ENCODE assay signal across 20 cellular contexts in genomic region chr1:151171190-151171589, GRCh38. TPM values are rescaled to one million over a fixed set of nuclear protein-coding genes. Genes with fewer than 3 reads are reported as not detected.
DNase-seq lines count a peak whose midpoint lies in the region; ATAC-seq, FAIRE-seq and TF ChIP-seq lines count a peak whose summit lies in the region.
"Had no signal": no experiment of that assay in that cellular context is flagged by ENCODE, and none has a peak within 500 bp of the region (broad histone marks: within the 10 kb centered on the region; RNA-seq: fewer than 3 reads in every experiment).

No MANE protein-coding gene starts in this region.

- H3K4me3 Mint-ChIP-seq in activated T-cell treated with anti-CD3 and anti-CD28 coated beads, Interleukin-2, amount 50 U/mL, for 24 hours: no peak overlapping the region
- H3K4me3 Mint-ChIP-seq in astrocyte (ENCODE audit: unreplicated experiment): peak overlapping the region; percentile 2
- H3K4me3 Mint-ChIP-seq: GM23338 had no signal

- H3K4me3 ChIP-seq in astrocyte (ENCODE audit: insufficient read depth, low read depth, low read length) (no peak overlapping the region), gastrocnemius medialis (peak overlapping the region in 1 of 4 donors; percentile 10)
- H3K4me3 ChIP-seq: GM23338 had no signal

- H3K4me2 ChIP-seq in astrocyte (ENCODE audit: low read length): no peak overlapping the region
- H3K4me2 ChIP-seq: GM23338 had no signal

- H3K79me2 ChIP-seq in astrocyte (ENCODE audit: insufficient read depth, low read length): peaks cover 20% of the 10 kb centered on the region

- no peak overlapping the region for H3K9ac ChIP-seq in astrocyte (ENCODE audit: low read length)

- no peak for DNase-seq in activated T-cell treated with anti-CD3 and anti-CD28 coated beads, Interleukin-2, amount 50 U/mL, for 24 hours
- no peak for DNase-seq in activated T-cell treated with anti-CD3 and anti-CD28 coated beads, Interleukin-2, amount 50 U/mL, for 48 hours
- no peak for DNase-seq in astrocyte (ENCODE audit: low read depth)
- DNase-seq in gastrocnemius medialis: peak in 1 of 2 donors; percentile 7
- DNase-seq in SHP77 (lab: John Stamatoyannopoulos, UW): no peak
- no peak for DNase-seq in stimulated activated naive CD4-positive, alpha-beta T cell (lab: John Stamatoyannopoulos, UW)
- DNase-seq in Right ventricle myocardium superior: no peak
- DNase-seq: 8988T, GF-D8, MV-4-11, NCI-H1694 treated with DMSO at 0.1 percent for 48 hours, NCI-H510A, NCI-H748 treated with DMSO at 0.1 percent for 48 hours, OCI-M1 had no signal

- H3K36me3 ChIP-seq in astrocyte (ENCODE audit: insufficient read depth, low read length) (peaks cover 7% of the 10 kb centered on the region), gastrocnemius medialis (peaks cover 0 to 24% of the 10 kb centered on the region in 2 donors)

- H2AFZ ChIP-seq in astrocyte (ENCODE audit: low read depth, low read length): no peak overlapping the region
- H2AFZ ChIP-seq: GM23338 had no signal

- in situ Hi-C loops in gastrocnemius medialis (cut with MboI; ENCODE audit: low sequenced_read_pairs in 4 of 4): no loop called here

- TF ChIP-seq CTCF in astrocyte (IDR thresholded peaks at IDR 0.05; ENCODE audit: insufficient read depth, low read depth, low read length): no peak
- TF ChIP-seq CTCF in gastrocnemius medialis (IDR thresholded peaks at IDR 0.05 in 4 of 5, conservative IDR thresholded peaks at IDR 0.05 in 1 of 5): no peak

- H3K27ac ChIP-seq in astrocyte (ENCODE audit: low read depth, low read length): no peak overlapping the region
- H3K27ac ChIP-seq in gastrocnemius medialis: peak overlapping the region; percentile 91 to 99 (median 92)

- intact Hi-C loops in gastrocnemius medialis (cut with DNase I; ENCODE audit: low total_unique reads): no loop called here
- intact Hi-C loops in Right ventricle myocardium superior (cut with DNase I): no loop called here

- H3K9me3 ChIP-seq in astrocyte (ENCODE audit: insufficient read depth, low read depth, low read length): no peaks in the 10 kb centered on the region
- no peaks in the 10 kb centered on the region for H3K9me3 ChIP-seq in gastrocnemius medialis

- H4K20me1 ChIP-seq in astrocyte (ENCODE audit: insufficient read depth, low read length): peaks cover 6% of the 10 kb centered on the region

- peaks cover 89% of the 10 kb centered on the region for H3K36me3 Mint-ChIP-seq in activated T-cell treated with anti-CD3 and anti-CD28 coated beads, Interleukin-2, amount 50 U/mL, for 24 hours (ENCODE audit: low read depth)
- peaks cover 23% of the 10 kb centered on the region for H3K36me3 Mint-ChIP-seq in astrocyte (ENCODE audit: low read depth, unreplicated experiment)

- no peaks in the 10 kb centered on the region for H3K27me3 ChIP-seq in astrocyte (ENCODE audit: insufficient read depth, low read length)
- H3K27me3 ChIP-seq in gastrocnemius medialis: no peaks in the 10 kb centered on the region

- no peak for TF ChIP-seq POLR2A in gastrocnemius medialis (IDR thresholded peaks at IDR 0.05)

- H3K27ac Mint-ChIP-seq in activated T-cell treated with anti-CD3 and anti-CD28 coated beads, Interleukin-2, amount 50 U/mL, for 24 hours: peak overlapping the region; percentile 41
- peak overlapping the region; percentile 22 for H3K27ac Mint-ChIP-seq in astrocyte (ENCODE audit: unreplicated experiment)
- H3K27ac Mint-ChIP-seq: GM23338 had no signal

- H3K4me1 Mint-ChIP-seq in activated T-cell treated with anti-CD3 and anti-CD28 coated beads, Interleukin-2, amount 50 U/mL, for 24 hours (ENCODE audit: low read depth): peaks cover 19% of the 10 kb centered on the region
- H3K4me1 Mint-ChIP-seq in astrocyte (ENCODE audit: low read depth, unreplicated experiment): peaks cover 6% of the 10 kb centered on the region

- H3K27me3 Mint-ChIP-seq in activated T-cell treated with anti-CD3 and anti-CD28 coated beads, Interleukin-2, amount 50 U/mL, for 24 hours: no peaks in the 10 kb centered on the region
- H3K27me3 Mint-ChIP-seq in astrocyte (ENCODE audit: low read depth, unreplicated experiment): no peaks in the 10 kb centered on the region

- FAIRE-seq in astrocyte (lab: Jason Lieb, UNC): no peak

- peaks cover 7% of the 10 kb centered on the region for H3K4me1 ChIP-seq in astrocyte (ENCODE audit: insufficient read depth, low read length)
- H3K4me1 ChIP-seq in gastrocnemius medialis: peaks cover 63 to 76% of the 10 kb centered on the region in 2 donors

- no peaks in the 10 kb centered on the region for H3K9me3 Mint-ChIP-seq in activated T-cell treated with anti-CD3 and anti-CD28 coated beads, Interleukin-2, amount 50 U/mL, for 24 hours
- H3K9me3 Mint-ChIP-seq in astrocyte (ENCODE audit: unreplicated experiment): no peaks in the 10 kb centered on the region
- H3K9me3 Mint-ChIP-seq: GM23338 had no signal

- ATAC-seq in gastrocnemius medialis (no peak), Right ventricle myocardium superior (ENCODE audit: poor library complexity) (no peak)
- ATAC-seq: GM23338, HCT116 had no signal

TF ChIP-seq in PFSK-1, 5 proteins besides CTCF, POLR2A, EP300 and RAD21:
- TF ChIP-seq FOXP2 (optimal IDR thresholded peaks at IDR 0.05; ENCODE audit: borderline replicate concordance, extremely low read depth, extremely low read length, insufficient read depth) (no peak), POLR2AphosphoS5 (IDR thresholded peaks at IDR 0.05; ENCODE audit: low read depth, low read length) (0 out of 2 replicates have a peak, but pooled peaks have one; percentile 30)

RNA-seq across cellular contexts. Expression of gene TMOD4, which starts 4.6 kb away (rescaled TPM):
- polyA plus RNA-seq in PFSK-1 (2012; ENCODE audit: insufficient read length, low read depth): 0.94 TPM
- 1.4 TPM in 1 of 2 replicates, not detected in the other for total RNA-seq in astrocyte
- 100 to 1,000 TPM in 3 of 4 donors, 10 to 100 TPM in 1; 58.3 to 315 (median 188) TPM for total RNA-seq in gastrocnemius medialis
- total RNA-seq in Right ventricle myocardium superior: not detected
- polyA plus RNA-seq: AG04450, GM23338 had no signal

RNA-seq across cellular contexts. Expression of gene SCNM1, which starts 5.2 kb away (rescaled TPM):
- 90.0 TPM for polyA plus RNA-seq in PFSK-1 (2012; ENCODE audit: insufficient read length, low read depth)
- 64.3 and 66.5 TPM in 2 replicates for total RNA-seq in astrocyte
- total RNA-seq in gastrocnemius medialis: 10 to 100 TPM; 17.7 to 56.1 (median 35.6) TPM
- 17.5 TPM for total RNA-seq in Right ventricle myocardium superior

RNA-seq across cellular contexts. Expression of gene LYSMD1, which starts 5.5 kb away (rescaled TPM):
- 13.0 TPM for polyA plus RNA-seq in PFSK-1 (2012; ENCODE audit: insufficient read length, low read depth)
- total RNA-seq in astrocyte (9.5 and 9.9 TPM in 2 replicates), gastrocnemius medialis (10 to 100 TPM; 11.4 to 14.6 (median 13.7) TPM), Right ventricle myocardium superior (10.7 TPM)

RNA-seq across cellular contexts. Expression of gene TNFAIP8L2, which starts 14.7 kb away (rescaled TPM):
- 0.70 TPM for polyA plus RNA-seq in PFSK-1 (2012; ENCODE audit: insufficient read length, low read depth)
- total RNA-seq in astrocyte (not detected in 2 replicates), gastrocnemius medialis (1 to 10 TPM in 3 of 4 donors, not detected in 1; 1.1 to 3.1 (median 1.4) TPM), Right ventricle myocardium superior (1.5 TPM)
- total RNA-seq: GM23338, LHCN-M2, RPMI7951 had no signal
- polyA plus RNA-seq: AG04450 had no signal

RNA-seq across cellular contexts. Expression of gene VPS72, which starts 18.8 kb away (rescaled TPM):
- polyA plus RNA-seq in PFSK-1 (2012; ENCODE audit: insufficient read length, low read depth): 91.8 TPM
- total RNA-seq in astrocyte (59.0 and 62.2 TPM in 2 replicates), gastrocnemius medialis (10 to 100 TPM; 62.2 to 95.8 (median 68.9) TPM), Right ventricle myocardium superior (37.5 TPM)

Comparison
In these comparisons a context has a peak if more than half of its experiments do, and no peak if none do; other contexts are left out.
1. RNA of gene TMOD4, which starts 4.6 kb away (total RNA-seq): 58.3 to 315 TPM in gastrocnemius medialis; 1.4 TPM in astrocyte and not detected in Right ventricle myocardium superior (single experiment); every median in the first group is over 10 times any median in the second.